Comparison of ENCODE assay signal across 21 cellular contexts in genomic region chr3:96267577-96267976, GRCh38.
"Had no signal": no experiment of that assay in that cellular context is flagged by ENCODE, and none has a peak within 500 bp of the region (broad histone marks: within the 10 kb centered on the region; RNA-seq: fewer than 3 reads in every experiment).

No MANE protein-coding gene starts in this region.

- ATAC-seq: activated CD8-positive, alpha-beta T cell treated with anti-CD3 and anti-CD28 coated beads, Interleukin-2, amount 10 ng/mL, durations not matched to agents 7 days and 5 days; activated naive CD4-positive, alpha-beta T cell treated with anti-CD3 and anti-CD28 coated beads, Interleukin-2, amount 50 U/mL, for 72 hours; lower lobe of right lung; stimulated activated naive CD8-positive, alpha-beta T cell treated with anti-CD3 and anti-CD28 coated beads, Interleukin-15, amount 100 ng/mL, for 72 hours; T-helper 17 cell; WTC11 had no signal

- H3K4me1 ChIP-seq: lower lobe of right lung, sigmoid colon, upper lobe of left lung had no signal

- DNase-seq: activated CD4-positive, alpha-beta T cell treated with anti-CD3 and anti-CD28 coated beads for 4 hours; activated CD8-positive, alpha-beta memory T cell treated with anti-CD3 and anti-CD28 coated beads, Interleukin-2, amount 50 U/mL, for 4 hours; activated CD8-positive, alpha-beta T cell treated with anti-CD3 and anti-CD28 coated beads, Interleukin-2, amount 10 ng/mL, durations not matched to agents 7 days and 5 days; activated gamma-delta T cell; activated T-cell treated with anti-CD3 and anti-CD28 coated beads, Interleukin-2, amount 50 U/mL, for 48 hours; amygdala; effector CD4-positive, alpha-beta T cell; head of caudate nucleus; immature natural killer cell; lower lobe of right lung; sigmoid colon; stimulated activated CD4-positive, alpha-beta T cell treated with anti-CD3 and anti-CD28 coated beads, Interleukin-1b, Interleukin-23, amount 100 ng/mL, for 48 hours; stimulated activated naive CD8-positive, alpha-beta T cell treated with anti-CD3 and anti-CD28 coated beads, Interleukin-15, amount 100 ng/mL, for 72 hours; T-helper 17 cell; upper lobe of left lung had no signal

- FAIRE-seq: frontal cortex, TTC549 had no signal

- H3K36me3 ChIP-seq: lower lobe of right lung, sigmoid colon, upper lobe of left lung had no signal

- H3K4me3 ChIP-seq: body of pancreas, coronary artery, lower lobe of right lung, sigmoid colon, upper lobe of left lung had no signal

- H3K27ac ChIP-seq: coronary artery, lower lobe of right lung, sigmoid colon, upper lobe of left lung had no signal

- H3K9me3 ChIP-seq: body of pancreas, lower lobe of right lung, sigmoid colon, upper lobe of left lung had no signal

- H3K27me3 ChIP-seq: body of pancreas, sigmoid colon, upper lobe of left lung had no signal
